Comparison of ENCODE assay signal across 8 cellular contexts in genomic region chr19:48638831-48639381, GRCh38. TPM values are rescaled to one million over a fixed set of nuclear protein-coding genes. Genes with fewer than 3 reads are reported as not detected.
DNase-seq lines count a peak whose midpoint lies in the region; ATAC-seq and TF ChIP-seq lines count a peak whose summit lies in the region.

No MANE protein-coding gene starts in this region.

- H2AFZ ChIP-seq in Loucy (ENCODE audit: low read length), result no peak overlapping the region

- H3K79me2 ChIP-seq in Loucy (ENCODE audit: insufficient read depth, low read length), result peaks cover 20% of the 10 kb centered on the region

- DNase-seq in nephron progenitor cell, result peak; percentile 49
- no peak for DNase-seq in foreskin keratinocyte

- H3K9ac ChIP-seq in BLaER1, result peak overlapping the region; percentile 91
- peak overlapping the region; percentile 86 for H3K9ac ChIP-seq in Loucy (ENCODE audit: low read depth, low read length, poor library complexity, severe bottlenecking)

- H3K27ac ChIP-seq in BLaER1 (peak overlapping the region; percentile 97), cingulate gyrus (ENCODE audit: low read depth, low read length) (peak overlapping the region; percentile 97), foreskin keratinocyte (no peak overlapping the region)

- H3K4me1 Mint-ChIP-seq in nephron progenitor cell, result peaks cover 42% of the 10 kb centered on the region

- H3F3A ChIP-seq in Loucy (ENCODE audit: low read depth), result peaks cover 3% of the 10 kb centered on the region

- H4K20me1 ChIP-seq in BLaER1 (peaks cover 7% of the 10 kb centered on the region; the same call in 1 of the 2 replicates), Loucy (ENCODE audit: insufficient read depth, low read length, poor library complexity, severe bottlenecking) (peaks cover 4% of the 10 kb centered on the region)

- H3K36me3 Mint-ChIP-seq in nephron progenitor cell (ENCODE audit: low read depth), result peaks cover 12% of the 10 kb centered on the region

- H3K9me3 ChIP-seq in BLaER1 (no peaks in the 10 kb centered on the region), Loucy (ENCODE audit: insufficient read depth, low read depth, low read length) (no peaks in the 10 kb centered on the region)

- H3K27ac Mint-ChIP-seq in nephron progenitor cell, result peak overlapping the region; percentile 88

- ATAC-seq in HG02798 (IDR thresholded peaks at IDR 0.05; ENCODE audit: poor library complexity, unreplicated experiment) (no peak), HG02981 (IDR thresholded peaks at IDR 0.05; ENCODE audit: unreplicated experiment) (no peak), foreskin keratinocyte (no peak), GM21526 (IDR thresholded peaks at IDR 0.05; ENCODE audit: low FRiP score, unreplicated experiment) (no peak)

- peak overlapping the region; percentile 92 for H3K4me3 Mint-ChIP-seq in nephron progenitor cell

- H3K27me3 ChIP-seq in BLaER1 (no peaks in the 10 kb centered on the region), Loucy (ENCODE audit: insufficient read depth, low read length, poor library complexity, severe bottlenecking) (no peaks in the 10 kb centered on the region), foreskin keratinocyte (no peaks in the 10 kb centered on the region)

- peaks cover 7% of the 10 kb centered on the region for H3K27me3 Mint-ChIP-seq in nephron progenitor cell (ENCODE audit: low read depth, poor library complexity)

- H3K4me3 ChIP-seq in BLaER1 (peak overlapping the region; percentile 67), Loucy (ENCODE audit: low read length, poor library complexity, severe bottlenecking) (peak overlapping the region; percentile 80)

- H3K4me2 ChIP-seq in BLaER1 (peak overlapping the region; percentile 85), Loucy (ENCODE audit: low read depth, low read length, poor library complexity, severe bottlenecking) (peak overlapping the region; percentile 82)

- H3K4me1 ChIP-seq in BLaER1 (peaks cover 35% of the 10 kb centered on the region), Loucy (ENCODE audit: insufficient read depth, low read length, poor library complexity, severe bottlenecking) (peaks cover 27% of the 10 kb centered on the region), foreskin keratinocyte (peaks cover 11% of the 10 kb centered on the region)

- no peaks in the 10 kb centered on the region for H3K9me2 ChIP-seq in Loucy (replicated peaks; ENCODE audit: low read depth, low read length)

- no peaks in the 10 kb centered on the region for H3K9me3 Mint-ChIP-seq in nephron progenitor cell

- TF ChIP-seq CTCF in Loucy (conservative IDR thresholded peaks at IDR 0.05; ENCODE audit: low read length), result no peak
- no peak for TF ChIP-seq CTCF in nephron progenitor cell (IDR thresholded peaks at IDR 0.05)
- TF ChIP-seq CTCF in foreskin keratinocyte (conservative IDR thresholded peaks at IDR 0.05), result no peak

- H3K36me3 ChIP-seq in BLaER1, result no peaks in the 10 kb centered on the region
- no peaks in the 10 kb centered on the region for H3K36me3 ChIP-seq in Loucy (ENCODE audit: insufficient read depth, low read length)

RNA-seq across cellular contexts. Expression of gene DBP, which starts 1.7 kb away (rescaled TPM):
- total RNA-seq in foreskin keratinocyte, result 3.0 and 3.7 TPM in 2 replicates
- 4.6 and 6.2 TPM in 2 replicates for polyA plus RNA-seq in foreskin keratinocyte

RNA-seq across cellular contexts. Expression of gene CA11, which starts 7.1 kb away (rescaled TPM):
- total RNA-seq in foreskin keratinocyte, result 3.9 and 4.9 TPM in 2 replicates
- polyA plus RNA-seq in foreskin keratinocyte, result 6.7 and 9.0 TPM in 2 replicates

RNA-seq across cellular contexts. Expression of gene SPHK2, which starts 19.6 kb away (rescaled TPM):
- 6.9 and 8.8 TPM in 2 replicates for total RNA-seq in foreskin keratinocyte
- 7.7 and 9.6 TPM in 2 replicates for polyA plus RNA-seq in foreskin keratinocyte

RNA-seq across cellular contexts. Expression of gene RPL18, which starts 19.9 kb away (rescaled TPM):
- 1,924 and 1,965 TPM in 2 replicates for total RNA-seq in foreskin keratinocyte
- 2,287 and 2,314 TPM in 2 replicates for polyA plus RNA-seq in foreskin keratinocyte

RNA-seq across cellular contexts. Expression of gene FAM83E, which starts 24.0 kb away (rescaled TPM):
- total RNA-seq in foreskin keratinocyte, result 0.48 and 0.67 TPM in 2 replicates
- polyA plus RNA-seq in foreskin keratinocyte, result 0.12 and 0.24 TPM in 2 replicates
